ENCODE assay signal across 6 cellular contexts in the genomic region with DNA sequence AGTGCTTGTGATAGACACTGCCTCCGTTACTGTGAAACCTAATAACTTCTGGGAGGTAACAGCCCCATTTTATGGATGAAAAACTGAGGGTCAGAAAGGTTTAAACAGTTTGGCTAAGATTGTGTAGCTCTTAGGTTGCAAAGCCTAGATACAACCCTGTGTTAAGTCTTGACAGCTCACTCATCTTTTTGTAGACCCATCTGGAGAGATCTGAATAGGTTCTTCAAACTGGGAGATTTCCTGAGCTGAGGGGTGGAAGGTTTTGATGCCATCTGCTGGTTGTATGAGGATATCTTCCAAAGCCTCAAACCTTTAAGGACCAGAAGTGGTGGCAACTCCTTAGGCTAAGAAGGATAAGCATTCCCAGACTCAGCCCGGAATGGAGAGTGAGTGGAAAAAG.
DNase-seq lines count a peak whose midpoint lies in the region; ATAC-seq and TF ChIP-seq lines count a peak whose summit lies in the region.

No MANE protein-coding gene starts in this region.

- no peaks in the 10 kb centered on the region for H4K20me1 ChIP-seq in Loucy (ENCODE audit: insufficient read depth, low read length, poor library complexity, severe bottlenecking)

- no peaks in the 10 kb centered on the region for H3K27me3 ChIP-seq in Loucy (ENCODE audit: insufficient read depth, low read length, poor library complexity, severe bottlenecking)

- no peaks in the 10 kb centered on the region for H3K9me2 ChIP-seq in Loucy (replicated peaks; ENCODE audit: low read depth, low read length)

- TF ChIP-seq CTCF in Loucy (conservative IDR thresholded peaks at IDR 0.05; ENCODE audit: low read length) (peak; percentile 78), astrocyte of the cerebellum (IDR thresholded peaks at IDR 0.05; ENCODE audit: low read depth, low read length, missing control alignments) (peak; percentile 60), nephron progenitor cell (IDR thresholded peaks at IDR 0.05) (no peak)

- H3K79me2 ChIP-seq in Loucy (ENCODE audit: insufficient read depth, low read length) = peaks cover 37% of the 10 kb centered on the region

- peaks cover 3% of the 10 kb centered on the region for H3K27me3 Mint-ChIP-seq in nephron progenitor cell (ENCODE audit: low read depth, poor library complexity)

- H3K4me3 Mint-ChIP-seq in nephron progenitor cell = peak overlapping the region; percentile 100

- ATAC-seq in HG03521 (IDR thresholded peaks at IDR 0.05; ENCODE audit: unreplicated experiment) = no peak

- peak overlapping the region; percentile 91 for H3K9ac ChIP-seq in Loucy (ENCODE audit: low read depth, low read length, poor library complexity, severe bottlenecking)

- peak overlapping the region; percentile 98 for H3K4me2 ChIP-seq in Loucy (ENCODE audit: low read depth, low read length, poor library complexity, severe bottlenecking)

- in situ Hi-C loops in astrocyte of the cerebellum (cut with HindIII; ENCODE audit: low sequenced_read_pairs) = no loop called here

- peak overlapping the region; percentile 68 for H3K27ac Mint-ChIP-seq in nephron progenitor cell

- H3K36me3 Mint-ChIP-seq in nephron progenitor cell (ENCODE audit: low read depth) = peaks cover 34% of the 10 kb centered on the region

- H3F3A ChIP-seq in Loucy (ENCODE audit: low read depth) = no peaks in the 10 kb centered on the region

- H3K9me3 Mint-ChIP-seq in nephron progenitor cell = no peaks in the 10 kb centered on the region

- H2AFZ ChIP-seq in Loucy (ENCODE audit: low read length) = no peak overlapping the region

- peaks cover 81% of the 10 kb centered on the region for H3K4me1 Mint-ChIP-seq in nephron progenitor cell

- H3K36me3 ChIP-seq in Loucy (ENCODE audit: insufficient read depth, low read length) = no peaks in the 10 kb centered on the region

- H3K4me1 ChIP-seq in Loucy (ENCODE audit: insufficient read depth, low read length, poor library complexity, severe bottlenecking) = peaks cover 64% of the 10 kb centered on the region

- no peaks in the 10 kb centered on the region for H3K9me3 ChIP-seq in Loucy (ENCODE audit: insufficient read depth, low read depth, low read length)

- DNase-seq in GDM1 (lab: John Stamatoyannopoulos, UW) = peak; percentile 63
- DNase-seq in astrocyte of the cerebellum (ENCODE audit: low read depth) = no peak
- DNase-seq in nephron progenitor cell = no peak
- DNase-seq in germinal center (ENCODE audit: low spot score) = no peak

- H3K4me3 ChIP-seq in Loucy (ENCODE audit: low read length, poor library complexity, severe bottlenecking) (peak overlapping the region; percentile 97), astrocyte of the cerebellum (ENCODE audit: low read depth, low read length) (peak overlapping the region; percentile 9)
